Comparison of ENCODE assay signal across 8 cellular contexts in the genomic region with DNA sequence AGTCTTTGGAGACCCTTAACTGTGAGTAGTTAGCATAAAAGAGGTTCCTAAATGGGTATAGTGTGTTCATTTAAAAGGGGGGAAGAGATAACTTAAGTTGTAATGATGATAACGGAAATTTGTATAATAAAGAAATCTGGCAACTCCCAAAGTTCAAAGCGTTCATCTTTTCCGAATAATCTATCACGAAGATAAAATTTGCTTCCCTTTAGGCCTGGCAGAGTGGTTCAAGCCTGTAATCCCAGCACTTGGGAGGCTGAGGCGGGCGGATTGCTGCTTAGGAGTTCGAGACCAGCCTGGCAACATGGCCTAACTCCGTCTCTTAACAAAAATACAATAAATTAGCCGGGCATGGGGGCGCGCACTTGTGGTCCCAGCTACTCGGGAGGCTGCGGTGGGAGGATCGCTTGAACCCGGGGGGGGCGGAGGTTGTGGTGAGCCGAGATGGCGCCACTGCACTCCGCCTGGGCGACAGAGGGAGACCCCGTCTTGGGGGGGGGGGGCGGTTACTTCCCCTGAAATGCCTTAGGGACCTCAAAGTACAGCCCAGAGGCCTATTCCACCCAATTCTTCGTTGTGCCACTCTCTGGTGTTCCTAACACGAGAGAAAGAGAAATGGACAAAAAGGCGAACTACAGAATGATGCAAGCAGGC. TPM values are rescaled to one million over a fixed set of nuclear protein-coding genes. Genes with fewer than 3 reads are reported as not detected.
DNase-seq lines count a peak whose midpoint lies in the region; ATAC-seq and TF ChIP-seq lines count a peak whose summit lies in the region.

No MANE protein-coding gene starts in this region.

- H3K27me3 Mint-ChIP-seq in neural crest cell (ENCODE audit: low read depth) = no peaks in the 10 kb centered on the region

- peaks cover 22% of the 10 kb centered on the region for H3K36me3 Mint-ChIP-seq in neural crest cell (ENCODE audit: low read depth)

- H3K27me3 ChIP-seq in esophagus (ENCODE audit: control insufficient read depth in 1 of 2, insufficient read depth in 2 of 2, low read length in 2 of 2) = no peaks in the 10 kb centered on the region
- H3K27me3 ChIP-seq in tibial nerve = no peaks in the 10 kb centered on the region

- H3K9me3 ChIP-seq in esophagus (ENCODE audit: control insufficient read depth in 2 of 2, insufficient read depth in 1 of 2, low read depth in 1 of 2, low read length in 1 of 2) = no peaks in the 10 kb centered on the region
- H3K9me3 ChIP-seq in tibial nerve = no peaks in the 10 kb centered on the region

- no peaks in the 10 kb centered on the region for H3K9me3 Mint-ChIP-seq in neural crest cell

- WGBS in esophagus, 2 donors = 21 to 24% methylated on average over 25 of the region's 25 CpGs
- WGBS in tibial nerve, 2 donors = 32 to 33% methylated on average over 24 to 25 of the region's 25 CpGs

- peak overlapping the region; percentile 99 for H3K4me3 Mint-ChIP-seq in neural crest cell

- H3K4me3 ChIP-seq in esophagus (ENCODE audit: low read depth in 1 of 2, low read length in 2 of 2) = peak overlapping the region; percentile 79 to 95
- peak overlapping the region; percentile 69 to 80 (median 72) for H3K4me3 ChIP-seq in tibial nerve

- peak; percentile 76 for DNase-seq in NOMO-1 treated with DMSO at 0.1 percent for 48 hours (lab: John Stamatoyannopoulos, UW; ENCODE audit: unreplicated experiment)
- DNase-seq in NOMO-1 treated with dmso at 0.1 percent for 144 hours (lab: John Stamatoyannopoulos, UW; ENCODE audit: unreplicated experiment) = no peak
- peak; percentile 12 to 19 (median 17) for DNase-seq in activated CD8-positive, alpha-beta memory T cell treated with anti-CD3 and anti-CD28 coated beads for 48 hours (ENCODE audit: low read depth in 2 of 3, low spot score in 2 of 3)
- peak; percentile 5 for DNase-seq in neural crest cell (ENCODE audit: low read depth, low spot score)
- DNase-seq in tibial nerve (ENCODE audit: low spot score in 2 of 2) = peak in 1 of 2 donors; percentile 23
- no peak for DNase-seq in NCI-H187 treated with DMSO at 0.1 percent for 48 hours (lab: John Stamatoyannopoulos, UW)

- no peaks in the 10 kb centered on the region for H3K4me1 ChIP-seq in esophagus (ENCODE audit: control insufficient read depth in 2 of 2, insufficient read depth in 2 of 2, low read length in 1 of 2)
- peaks cover 0 to 49% (median 24%) of the 10 kb centered on the region in 4 donors for H3K4me1 ChIP-seq in tibial nerve

- TF ChIP-seq CTCF in neural crest cell (conservative IDR thresholded peaks at IDR 0.05) = no peak
- TF ChIP-seq CTCF in tibial nerve (IDR thresholded peaks at IDR 0.05) = no peak

- peak overlapping the region; percentile 98 for H3K27ac Mint-ChIP-seq in neural crest cell (ENCODE audit: unreplicated experiment)

- H3K36me3 ChIP-seq in esophagus (ENCODE audit: control insufficient read depth in 2 of 2, insufficient read depth in 2 of 2, low read length in 1 of 2) (no peaks in the 10 kb centered on the region), tibial nerve (peaks cover 0 to 17% (median 0%) of the 10 kb centered on the region in 3 donors)

- no peak for TF ChIP-seq EP300 in tibial nerve (IDR thresholded peaks at IDR 0.05)

- no peak for TF ChIP-seq POLR2A in tibial nerve (IDR thresholded peaks at IDR 0.05)

- no peak for ATAC-seq in GM19035 (IDR thresholded peaks at IDR 0.05; ENCODE audit: unreplicated experiment)

- H3K27ac ChIP-seq in esophagus (ENCODE audit: low read depth in 2 of 2, low read length in 1 of 2) (peak overlapping the region; percentile 88 to 93), tibial nerve (peak overlapping the region; percentile 90 to 98 (median 94))

- peaks cover 31% of the 10 kb centered on the region for H3K4me1 Mint-ChIP-seq in neural crest cell

RNA-seq across cellular contexts. Expression of a gene that starts 0.9 kb away (rescaled TPM):
- 10 to 100 TPM; 30.7 to 37.5 TPM for polyA plus RNA-seq in esophagus
- total RNA-seq in neural crest cell (81.1 and 89.5 TPM in 2 replicates), tibial nerve (100 to 1,000 TPM; 139 to 282 (median 229) TPM)

RNA-seq across cellular contexts. Expression of a gene that starts 48.5 kb away (rescaled TPM):
- polyA plus RNA-seq in esophagus = 1 to 10 TPM; 2.5 to 3.8 TPM
- total RNA-seq in neural crest cell (82.4 and 86.8 TPM in 2 replicates), tibial nerve (10 to 100 TPM; 48.8 to 77.1 (median 52.7) TPM)

Comparison
In these comparisons a context has a peak if more than half of its experiments do, and no peak if none do; other contexts are left out.
1. DNase-seq: peak in NOMO-1 treated with DMSO at 0.1 percent for 48 hours (single experiment), activated CD8-positive, alpha-beta memory T cell treated with anti-CD3 and anti-CD28 coated beads for 48 hours (3 of 3) and neural crest cell (single experiment); none in NOMO-1 treated with dmso at 0.1 percent for 144 hours (single experiment) and NCI-H187 treated with DMSO at 0.1 percent for 48 hours (single experiment).